8 cellular contexts compared by ENCODE assay signal in genomic region chr19:33797821-33798633, GRCh38. TPM values are rescaled to one million over a fixed set of nuclear protein-coding genes. Genes with fewer than 3 reads are reported as not detected.
A peak's percentile ranks its signal among the peaks of the same experiment; 100 is the strongest.
DNase-seq lines count a peak whose midpoint lies in the region; ATAC-seq and TF ChIP-seq lines count a peak whose summit lies in the region.

No MANE protein-coding gene starts in this region.

- no peak overlapping the region for H3K27ac ChIP-seq in subcutaneous abdominal adipose tissue (ENCODE audit: low read depth, low read length)

- no peak for TF ChIP-seq CTCF in choroid plexus epithelial cell (conservative IDR thresholded peaks at IDR 0.05; ENCODE audit: low read depth, low read length)

- H3K4me1 ChIP-seq in NT2/D1 (ENCODE audit: insufficient read depth, insufficient read length) (peaks cover 5% of the 10 kb centered on the region), subcutaneous abdominal adipose tissue (ENCODE audit: control insufficient read depth in 5 of 5, insufficient read depth in 5 of 5, low read length in 5 of 5) (peaks cover 0 to 40% (median 28%) of the 10 kb centered on the region in 5 donors)

- H3K36me3 ChIP-seq in NT2/D1 (ENCODE audit: insufficient read depth, insufficient read length, low read length): peaks cover 37% of the 10 kb centered on the region
- H3K36me3 ChIP-seq in subcutaneous abdominal adipose tissue (ENCODE audit: control insufficient read depth in 5 of 5, insufficient read depth in 5 of 5, low read length in 5 of 5): peaks cover 0 to 22% (median 7%) of the 10 kb centered on the region in 5 donors

- DNase-seq in ELF-1 (ENCODE audit: low read depth, low spot score) (peak; percentile 59), NT2/D1 (ENCODE audit: low read depth, low spot score) (no peak), choroid plexus epithelial cell (ENCODE audit: low read depth) (peak; percentile 76), left lobe of liver (ENCODE audit: low spot score) (no peak), NCI-H1092 (lab: John Stamatoyannopoulos, UW) (no peak)

- H3K4me3 ChIP-seq in NT2/D1 (ENCODE audit: insufficient read length, low read depth) (peak overlapping the region; percentile 77), choroid plexus epithelial cell (ENCODE audit: low read depth, low read length) (peak overlapping the region; percentile 71), subcutaneous abdominal adipose tissue (ENCODE audit: low read depth in 1 of 5, low read length in 5 of 5) (peak overlapping the region in 4 of 5 donors; percentile 61 to 75 (median 70))

- H3K9me3 ChIP-seq in NT2/D1 (ENCODE audit: insufficient read depth, low read length) (no peaks in the 10 kb centered on the region), subcutaneous abdominal adipose tissue (ENCODE audit: control insufficient read depth in 5 of 5, low read length in 5 of 5) (no peaks in the 10 kb centered on the region)

- no peaks in the 10 kb centered on the region for H3K27me3 ChIP-seq in NT2/D1 (ENCODE audit: insufficient read depth, insufficient read length)
- H3K27me3 ChIP-seq in subcutaneous abdominal adipose tissue (ENCODE audit: control insufficient read depth in 5 of 5, insufficient read depth in 4 of 5, low read length in 5 of 5): peaks cover 3 to 22% (median 5%) of the 10 kb centered on the region in 5 donors

- ATAC-seq in left lobe of liver: peak; percentile 25
- ATAC-seq in GM18519 (IDR thresholded peaks at IDR 0.05; ENCODE audit: low FRiP score, unreplicated experiment): no peak
- ATAC-seq in HG02763 (IDR thresholded peaks at IDR 0.05; ENCODE audit: unreplicated experiment): no peak

- H3K9ac ChIP-seq in NT2/D1 (ENCODE audit: insufficient read length, low read depth) (peak overlapping the region; percentile 93), subcutaneous abdominal adipose tissue (ENCODE audit: low read length in 5 of 5) (peak overlapping the region in 1 of 5 donors; percentile 6)

RNA-seq across cellular contexts. Expression of gene KCTD15, which starts 1.4 kb away (rescaled TPM):
- 17.0 TPM for total RNA-seq in left lobe of liver

Comparison
In these comparisons a context has a peak if more than half of its experiments do, and no peak if none do; other contexts are left out.
1. DNase-seq: peak in ELF-1 (single experiment) and choroid plexus epithelial cell (single experiment); none in NT2/D1 (single experiment), left lobe of liver (single experiment) and NCI-H1092 (single experiment).
2. Peak in every context shown above with its lines, with median percentiles within 50 percentile points of each other: H3K4me3 ChIP-seq.